In genomic region chr10:132163278-132163765, GRCh38 we compare ENCODE assay signal across 9 cellular contexts. TPM values are rescaled to one million over a fixed set of nuclear protein-coding genes. Genes with fewer than 3 reads are reported as not detected.
A peak's percentile ranks its signal among the peaks of the same experiment; 100 is the strongest.
DNase-seq lines count a peak whose midpoint lies in the region; ATAC-seq, FAIRE-seq and TF ChIP-seq lines count a peak whose summit lies in the region.
"Had no signal": no experiment of that assay in that cellular context is flagged by ENCODE, and none has a peak within 500 bp of the region (broad histone marks: within the 10 kb centered on the region; RNA-seq: fewer than 3 reads in every experiment).

No MANE protein-coding gene starts in this region.

- DNase-seq in DMS153 treated with DMSO at 0.1 percent for 48 hours (lab: John Stamatoyannopoulos, UW; ENCODE audit: unreplicated experiment) (peak; percentile 96), NCI-H1048 (lab: John Stamatoyannopoulos, UW) (peak; percentile 51), activated T-cell treated with anti-CD3 and anti-CD28 coated beads for 48 hours (ENCODE audit: low read depth) (peak; percentile 73), HepG2 (ENCODE audit: low spot score) (peak; percentile 33), T1000 (lab: John Stamatoyannopoulos, UW) (no peak), NCI-H524 (lab: John Stamatoyannopoulos, UW) (no peak)

- FAIRE-seq in HepG2 (lab: Jason Lieb, UNC), result no peak

- TF ChIP-seq EP300 in HepG2 (IDR thresholded peaks at IDR 0.05; ENCODE audit: low read depth in 2 of 2, low read length in 2 of 2), result no peak
- no peak for TF ChIP-seq EP300 in HepG2 (CRISPR knock-in tag; IDR thresholded peaks at IDR 0.05; ENCODE audit: borderline replicate concordance)

- no peaks in the 10 kb centered on the region for H3K9me3 ChIP-seq in HepG2 (ENCODE audit: low read length)
- H3K9me3 ChIP-seq: SJCRH30 had no signal

- no peak overlapping the region for H3K27ac ChIP-seq in HepG2 (ENCODE audit: extremely low read length, insufficient read depth, low read length)
- H3K27ac ChIP-seq: SJCRH30 had no signal

- CTCF ChIA-PET in HepG2 (lab: Yijun Ruan, JAX; ENCODE audit: low intra/inter-chr PET ratio, low total read pairs), result no interaction called here

- no peaks in the 10 kb centered on the region for H3K36me3 ChIP-seq in HepG2 (replicated peaks in 1 of 2; ENCODE audit: control insufficient read depth in 1 of 2, insufficient read depth in 2 of 2, low read length in 2 of 2)
- H3K36me3 ChIP-seq: SJCRH30 had no signal

- in situ Hi-C loops in HepG2 (cut with HindIII; ENCODE audit: extremely low pct_ligation_motif_present, low pct_unique_long_range_greater_than_20kb), result no loop called here

- no peak overlapping the region for H3K4me3 ChIP-seq in HepG2 (replicated peaks in 1 of 3; ENCODE audit: insufficient read depth in 1 of 3, low read depth in 2 of 3, low read length in 3 of 3)
- H3K4me3 ChIP-seq: SJCRH30 had no signal

- no peak overlapping the region for H3K4me2 ChIP-seq in HepG2 (ENCODE audit: low read depth, low read length)

- H2AFZ ChIP-seq in HepG2 (ENCODE audit: low read length), result no peak overlapping the region

- H3K27me3 ChIP-seq in HepG2 (ENCODE audit: control insufficient read depth in 1 of 2, insufficient read depth in 2 of 2, low read length in 2 of 2), result peaks cover 0 to 29% of the 10 kb centered on the region in 2 experiments; a peak in 3 of 5 replicates
- H3K27me3 ChIP-seq: SJCRH30 had no signal

- H4K20me1 ChIP-seq in HepG2 (ENCODE audit: insufficient read depth, low read length), result no peaks in the 10 kb centered on the region

- ATAC-seq in GM21526 (IDR thresholded peaks at IDR 0.05; ENCODE audit: low FRiP score, unreplicated experiment) (peak; percentile 74), HepG2 (peak; percentile 61), GM19023 (IDR thresholded peaks at IDR 0.05; ENCODE audit: unreplicated experiment) (no peak)

- intact Hi-C loops in HepG2 (cut with micrococcal nuclease; ENCODE audit: unreplicated experiment), result no loop called here

- H3K9ac ChIP-seq in HepG2 (ENCODE audit: insufficient read depth, low read depth, low read length), result no peak overlapping the region

- H3K79me2 ChIP-seq in HepG2 (ENCODE audit: insufficient read depth, low read length), result no peaks in the 10 kb centered on the region

- TF ChIP-seq CTCF in HepG2 (CRISPR knock-in tag; IDR thresholded peaks at IDR 0.05), result 0 out of 2 replicates have a peak, but pooled peaks have one; percentile 8

- 65% methylated on average over 4 of the region's 16 CpGs for WGBS in HepG2 (ENCODE audit: low lambda C conversion rate)

- BruUV-seq in HepG2 (replicated peaks; lab: Mats Ljungman, UMichigan), result no TSS peak

- peaks cover 11% of the 10 kb centered on the region for H3K4me1 ChIP-seq in HepG2 (ENCODE audit: insufficient read depth, low read length)
- H3K4me1 ChIP-seq: SJCRH30 had no signal

- TF ChIP-seq POLR2A in HepG2 (IDR thresholded peaks at IDR 0.05; ENCODE audit: insufficient read depth in 1 of 2, low read depth in 2 of 2, low read length in 2 of 2), result no peak

- POLR2A ChIA-PET in HepG2 (lab: Yijun Ruan, JAX), result no interaction called here

- TF ChIP-seq RAD21 in HepG2 (CRISPR knock-in tag; IDR thresholded peaks at IDR 0.05), result no peak

TF ChIP-seq in HepG2, 621 proteins besides CTCF, POLR2A, EP300 and RAD21:
- no peak for TF ChIP-seq ATM (IDR thresholded peaks at IDR 0.05; ENCODE audit: borderline replicate concordance)
- TF ChIP-seq SP1 (IDR thresholded peaks at IDR 0.05), result no peak
- peak; percentile 67 for TF ChIP-seq SP1 (CRISPR knock-in tag; IDR thresholded peaks at IDR 0.05)
TF ChIP-seq in HepG2: peak in this region for 1.

RNA-seq across cellular contexts. Expression of gene DPYSL4, which starts 23.4 kb away (rescaled TPM):
- total RNA-seq in HepG2 (2016; rRNA removed; fragmentation: Illumina TruSeq; extraction: Trizol), result 0.38 and 0.84 TPM in 2 replicates
- total RNA-seq in HepG2 (2016; cell fraction: cytosol; rRNA removed; fragmentation: Illumina TruSeq; extraction: Trizol; ENCODE audit: low read depth), result 0.30 and 0.53 TPM in 2 replicates
- 0.28 and 0.67 TPM in 2 replicates for total RNA-seq in HepG2 (2016; cell fraction: insoluble cytoplasmic fraction; rRNA removed; fragmentation: Illumina TruSeq; extraction: Trizol)
- total RNA-seq in HepG2 (2016; cell fraction: membrane; rRNA removed; fragmentation: Illumina TruSeq; extraction: Trizol), result 0.65 and 0.72 TPM in 2 replicates
- total RNA-seq in HepG2 (2016; cell fraction: nucleus; rRNA removed; fragmentation: Illumina TruSeq; extraction: Trizol), result 0.25 and 0.85 TPM in 2 replicates
- polyA plus RNA-seq in HepG2 (2011; rRNA removed), result 1.2 and 2.1 TPM in 2 replicates
- polyA plus RNA-seq in HepG2 (2011; cell fraction: cytosol; rRNA removed), result 0.87 and 0.98 TPM in 2 replicates
- polyA plus RNA-seq in HepG2 (2011; cell fraction: nucleus; rRNA removed), result 6.5 and 9.7 TPM in 2 replicates
- 0.76 and 1.7 TPM in 2 replicates for polyA plus RNA-seq in HepG2 (2012)
- polyA plus RNA-seq in HepG2 (2016; cell fraction: cytosol; fragmentation: Illumina TruSeq; extraction: Trizol; ENCODE audit: low read depth), result 0.43 and 0.57 TPM in 2 replicates
- 0.42 and 0.70 TPM in 2 replicates for polyA plus RNA-seq in HepG2 (2016; cell fraction: insoluble cytoplasmic fraction; fragmentation: Illumina TruSeq; extraction: Trizol; ENCODE audit: low read depth)
- polyA plus RNA-seq in HepG2 (2016; cell fraction: membrane; fragmentation: Illumina TruSeq; extraction: Trizol; ENCODE audit: low read depth), result 0.53 and 0.62 TPM in 2 replicates
- polyA plus RNA-seq in HepG2 (2016; cell fraction: nucleus; fragmentation: Illumina TruSeq; extraction: Trizol; ENCODE audit: insufficient read depth, low read depth), result 1.1 and 1.7 TPM in 2 replicates
- 0.07 and 2.3 TPM in 2 replicates for polyA minus RNA-seq in HepG2 (2011; rRNA and poly(A)+ RNA removed; ENCODE audit: low replicate concordance)
- 1.1 and 1.6 TPM in 2 replicates for polyA minus RNA-seq in HepG2 (2011; cell fraction: cytosol; rRNA and poly(A)+ RNA removed)
- 1.2 TPM in 2 replicates for polyA minus RNA-seq in HepG2 (2011; cell fraction: nucleus; rRNA and poly(A)+ RNA removed)
- total RNA-seq: SJCRH30 had no signal

Comparison
In these comparisons a context has a peak if more than half of its experiments do, and no peak if none do; other contexts are left out.
1. DNase-seq: peak in DMS153 treated with DMSO at 0.1 percent for 48 hours (single experiment), NCI-H1048 (single experiment), activated T-cell treated with anti-CD3 and anti-CD28 coated beads for 48 hours (single experiment) and HepG2 (single experiment); none in T1000 (single experiment) and NCI-H524 (0 of 2).